ENCODE assay signal across 10 cellular contexts in genomic region chr2:23436346-23437099, GRCh38. TPM values are rescaled to one million over a fixed set of nuclear protein-coding genes. Genes with fewer than 3 reads are reported as not detected.
DNase-seq lines count a peak whose midpoint lies in the region; ATAC-seq and TF ChIP-seq lines count a peak whose summit lies in the region.
"Had no signal": no experiment of that assay in that cellular context is flagged by ENCODE, and none has a peak within 500 bp of the region (broad histone marks: within the 10 kb centered on the region; RNA-seq: fewer than 3 reads in every experiment).

No MANE protein-coding gene starts in this region.

- peaks cover under 1% of the 10 kb centered on the region for H3K36me3 Mint-ChIP-seq in activated CD4-positive, alpha-beta memory T cell treated with anti-CD3 and anti-CD28 coated beads for 36 hours
- no peaks in the 10 kb centered on the region for H3K36me3 Mint-ChIP-seq in activated CD4-positive, alpha-beta memory T cell treated with anti-CD3 and anti-CD28 coated beads, Interleukin-2, amount 10 ng/mL, durations not matched to agents 7 days and 5 days (ENCODE audit: low read depth)

- no peak for TF ChIP-seq EP300 in transverse colon (IDR thresholded peaks at IDR 0.05; ENCODE audit: low read depth)

- peaks cover 0 to 15% of the 10 kb centered on the region in 2 donors for H3K4me1 ChIP-seq in adrenal gland (replicated peaks in 1 of 2)
- peaks cover 0 to 12% of the 10 kb centered on the region in 2 donors for H3K4me1 ChIP-seq in muscle layer of duodenum (ENCODE audit: control insufficient read depth in 1 of 2, insufficient read depth in 2 of 2, low read length in 2 of 2)
- peaks cover 0 to 22% (median 9%) of the 10 kb centered on the region in 4 donors for H3K4me1 ChIP-seq in transverse colon
- peaks cover 0 to 6% of the 10 kb centered on the region in 2 donors for H3K4me1 ChIP-seq in right atrium auricular region

- CTCF ChIA-PET in activated CD4-positive, alpha-beta memory T cell treated with anti-CD3 and anti-CD28 coated beads for 36 hours (lab: Charles Lee) = no interaction called here
- CTCF ChIA-PET in activated CD4-positive, alpha-beta memory T cell treated with anti-CD3 and anti-CD28 coated beads, Interleukin-2, amount 10 ng/mL, durations not matched to agents 7 days and 5 days (lab: Charles Lee) = interaction anchor here (0.7 kb wide), 1 partner anchor 123 kb away, joined by 3 read pairs; no protein-coding TSS in a partner anchor

- H3K4me3 ChIP-seq in adrenal gland = no peak overlapping the region
- H3K4me3 ChIP-seq in muscle layer of duodenum (ENCODE audit: low read depth in 1 of 2, low read length in 2 of 2) = peak overlapping the region; percentile 20 to 32
- H3K4me3 ChIP-seq in transverse colon = no peak overlapping the region
- H3K4me3 ChIP-seq in right atrium auricular region = no peak overlapping the region

- H3K36me3 ChIP-seq in adrenal gland (replicated peaks in 1 of 2) = no peaks in the 10 kb centered on the region
- no peaks in the 10 kb centered on the region for H3K36me3 ChIP-seq in muscle layer of duodenum (ENCODE audit: control insufficient read depth in 1 of 2, insufficient read depth in 2 of 2, low read length in 2 of 2)
- no peaks in the 10 kb centered on the region for H3K36me3 ChIP-seq in transverse colon
- no peaks in the 10 kb centered on the region for H3K36me3 ChIP-seq in right atrium auricular region

- H3K4me3 Mint-ChIP-seq in activated CD4-positive, alpha-beta memory T cell treated with anti-CD3 and anti-CD28 coated beads for 36 hours = no peak overlapping the region
- no peak overlapping the region for H3K4me3 Mint-ChIP-seq in activated CD4-positive, alpha-beta memory T cell treated with anti-CD3 and anti-CD28 coated beads, Interleukin-2, amount 10 ng/mL, durations not matched to agents 7 days and 5 days

- no peak overlapping the region for H3K27ac Mint-ChIP-seq in activated CD4-positive, alpha-beta memory T cell treated with anti-CD3 and anti-CD28 coated beads for 36 hours
- no peak overlapping the region for H3K27ac Mint-ChIP-seq in activated CD4-positive, alpha-beta memory T cell treated with anti-CD3 and anti-CD28 coated beads, Interleukin-2, amount 10 ng/mL, durations not matched to agents 7 days and 5 days

- H3K9me3 ChIP-seq in adrenal gland (replicated peaks in 1 of 3) (no peaks in the 10 kb centered on the region), muscle layer of duodenum (ENCODE audit: control insufficient read depth in 1 of 2, low read length in 2 of 2) (peaks cover 0 to 2% of the 10 kb centered on the region in 2 donors), transverse colon (peaks cover 0 to 3% of the 10 kb centered on the region in 2 donors), right atrium auricular region (peaks cover 0 to 7% of the 10 kb centered on the region in 2 donors)

- no peak overlapping the region for H3K27ac ChIP-seq in adrenal gland
- peak overlapping the region; percentile 50 for H3K27ac ChIP-seq in muscle layer of duodenum (ENCODE audit: low read length)
- peak overlapping the region; percentile 77 to 83 (median 78) for H3K27ac ChIP-seq in transverse colon
- H3K27ac ChIP-seq in right atrium auricular region = no peak overlapping the region

- in situ Hi-C loops in transverse colon (cut with MboI; ENCODE audit: low pct_ligation_motif_present in 1 of 4, low pct_unique_long_range_greater_than_20kb in 1 of 4, low sequenced_read_pairs in 3 of 4) = no loop called here

- TF ChIP-seq CTCF in adrenal gland (IDR thresholded peaks at IDR 0.05) (no peak), transverse colon (IDR thresholded peaks at IDR 0.05) (no peak), right atrium auricular region (IDR thresholded peaks at IDR 0.05) (no peak)

- WGBS in adrenal gland, 4 donors = 65 to 69% (median 68%) methylated on average over 15 to 16 of the region's 16 CpGs
- 50 to 66% methylated on average over 8 to 16 of the region's 16 CpGs for WGBS in transverse colon (ENCODE audit: low coverage in 1 of 2), 2 donors

- intact Hi-C loops in activated CD4-positive, alpha-beta memory T cell treated with anti-CD3 and anti-CD28 coated beads for 36 hours (cut with micrococcal nuclease) = no loop called here
- intact Hi-C loops in adrenal gland (cut with DNase I) = no loop called here
- intact Hi-C loops in transverse colon (cut with DNase I; ENCODE audit: low total_unique reads) = no loop called here

- peaks cover 14% of the 10 kb centered on the region for H3K27me3 Mint-ChIP-seq in activated CD4-positive, alpha-beta memory T cell treated with anti-CD3 and anti-CD28 coated beads for 36 hours
- H3K27me3 Mint-ChIP-seq in activated CD4-positive, alpha-beta memory T cell treated with anti-CD3 and anti-CD28 coated beads, Interleukin-2, amount 10 ng/mL, durations not matched to agents 7 days and 5 days = peaks cover 27% of the 10 kb centered on the region

- no peak for TF ChIP-seq POLR2A in adrenal gland (IDR thresholded peaks at IDR 0.05)
- no peak for TF ChIP-seq POLR2A in transverse colon (IDR thresholded peaks at IDR 0.05)

- ATAC-seq in HG03571 (IDR thresholded peaks at IDR 0.05; ENCODE audit: unreplicated experiment) = no peak
- ATAC-seq in GM18873 (IDR thresholded peaks at IDR 0.05; ENCODE audit: low FRiP score, unreplicated experiment) = no peak

- H3K9me3 Mint-ChIP-seq in activated CD4-positive, alpha-beta memory T cell treated with anti-CD3 and anti-CD28 coated beads for 36 hours = peaks cover 3% of the 10 kb centered on the region
- no peaks in the 10 kb centered on the region for H3K9me3 Mint-ChIP-seq in activated CD4-positive, alpha-beta memory T cell treated with anti-CD3 and anti-CD28 coated beads, Interleukin-2, amount 10 ng/mL, durations not matched to agents 7 days and 5 days

- no peaks in the 10 kb centered on the region for H3K27me3 ChIP-seq in adrenal gland
- H3K27me3 ChIP-seq in muscle layer of duodenum (ENCODE audit: low read depth, low read length) = no peaks in the 10 kb centered on the region
- H3K27me3 ChIP-seq in transverse colon = no peaks in the 10 kb centered on the region
- H3K27me3 ChIP-seq in right atrium auricular region = no peaks in the 10 kb centered on the region

- H3K4me1 Mint-ChIP-seq in activated CD4-positive, alpha-beta memory T cell treated with anti-CD3 and anti-CD28 coated beads for 36 hours (ENCODE audit: low read depth) = peaks cover 10% of the 10 kb centered on the region
- H3K4me1 Mint-ChIP-seq in activated CD4-positive, alpha-beta memory T cell treated with anti-CD3 and anti-CD28 coated beads, Interleukin-2, amount 10 ng/mL, durations not matched to agents 7 days and 5 days = peaks cover 5% of the 10 kb centered on the region

- POLR2A ChIA-PET in activated CD4-positive, alpha-beta memory T cell treated with anti-CD3 and anti-CD28 coated beads for 36 hours (lab: Charles Lee) = no interaction called here
- POLR2A ChIA-PET in activated CD4-positive, alpha-beta memory T cell treated with anti-CD3 and anti-CD28 coated beads, Interleukin-2, amount 10 ng/mL, durations not matched to agents 7 days and 5 days (lab: Charles Lee) = no interaction called here

- DNase-seq in activated CD4-positive, alpha-beta memory T cell treated with anti-CD3 and anti-CD28 coated beads for 36 hours = peak; percentile 55
- DNase-seq in activated CD4-positive, alpha-beta memory T cell treated with anti-CD3 and anti-CD28 coated beads, Interleukin-2, amount 10 ng/mL, durations not matched to agents 7 days and 5 days = no peak
- DNase-seq in adrenal gland = peak in 4 of 7 donors; percentile 10 to 59 (median 23)
- no peak for DNase-seq in transverse colon
- no peak for DNase-seq in right atrium auricular region (ENCODE audit: low spot score)
- DNase-seq: ACHN, NCI-H2081 treated with DMSO at 0.1 percent for 48 hours had no signal

RNA-seq across cellular contexts. Expression of gene KLHL29, which starts 51.5 kb away (rescaled TPM):
- total RNA-seq in activated CD4-positive, alpha-beta memory T cell treated with anti-CD3 and anti-CD28 coated beads for 36 hours = under 1 TPM; 0.88 to 0.99 TPM
- under 1 TPM; 0.10 to 0.33 TPM for total RNA-seq in activated CD4-positive, alpha-beta memory T cell treated with anti-CD3 and anti-CD28 coated beads, Interleukin-2, amount 10 ng/mL, durations not matched to agents 7 days and 5 days
- 10 to 100 TPM; 14.1 to 24.5 (median 18.0) TPM for total RNA-seq in adrenal gland
- polyA plus RNA-seq in adrenal gland = 10 to 100 TPM in 1 of 3 donors, 1 to 10 TPM in 2; 8.5 to 10.9 (median 8.8) TPM
- total RNA-seq in transverse colon = 10 to 100 TPM in 1 of 4 donors, 1 to 10 TPM in 3; 3.3 to 16.5 (median 5.8) TPM
- total RNA-seq in right atrium auricular region = 1 to 10 TPM; 2.0 to 4.2 TPM

Comparison
In these comparisons a context has a peak if more than half of its experiments do, and no peak if none do; other contexts are left out.
1. DNase-seq: peak in activated CD4-positive, alpha-beta memory T cell treated with anti-CD3 and anti-CD28 coated beads for 36 hours (single experiment) and adrenal gland (4 of 7); none in activated CD4-positive, alpha-beta memory T cell treated with anti-CD3 and anti-CD28 coated beads, Interleukin-2, amount 10 ng/mL, durations not matched to agents 7 days and 5 days (single experiment), transverse colon (single experiment) and right atrium auricular region (single experiment).
2. H3K27ac ChIP-seq: peak in muscle layer of duodenum (single experiment) and transverse colon (4 of 4); none in adrenal gland (0 of 5) and right atrium auricular region (0 of 2).
3. H3K4me3 ChIP-seq: peak in muscle layer of duodenum (2 of 2); none in adrenal gland (0 of 4), transverse colon (0 of 4) and right atrium auricular region (0 of 2).